Comparison of ENCODE assay signal across 28 cellular contexts in genomic region chr1:234205966-234206365, GRCh38.
"Had no signal": no experiment of that assay in that cellular context is flagged by ENCODE, and none has a peak within 500 bp of the region (broad histone marks: within the 10 kb centered on the region; RNA-seq: fewer than 3 reads in every experiment).

No MANE protein-coding gene starts in this region.

- ATAC-seq: activated naive CD8-positive, alpha-beta T cell treated with anti-CD3 and anti-CD28 coated beads, Interleukin-2, amount 50 U/mL, for 24 hours; left lobe of liver; mucosa of descending colon; pancreas; stimulated activated memory B cell treated with anti-CD40 and anti-IgM and Interleukin-4, amounts not matched to agents 10 μg/mL and 1 μg/mL and 100 μg/mL, for 72 hours; upper lobe of right lung had no signal

- H3K36me3 Mint-ChIP-seq: activated naive CD4-positive, alpha-beta T cell treated with anti-CD3 and anti-CD28 coated beads, Interleukin-2, amount 50 U/mL, for 24 hours; stimulated activated memory B cell treated with anti-CD40 and anti-IgM and Interleukin-4, amounts not matched to agents 10 μg/mL and 1 μg/mL and 100 μg/mL, for 72 hours had no signal

- H3K4me3 ChIP-seq: esophagus squamous epithelium, lung, mucosa of descending colon, pancreas, prostate gland, smooth muscle cell, stomach, thyroid gland, upper lobe of right lung had no signal

- H3K4me1 Mint-ChIP-seq: activated naive CD4-positive, alpha-beta T cell treated with anti-CD3 and anti-CD28 coated beads, Interleukin-2, amount 50 U/mL, for 24 hours; activated naive CD8-positive, alpha-beta T cell treated with anti-CD3 and anti-CD28 coated beads, Interleukin-2, amount 50 U/mL, for 24 hours; stimulated activated memory B cell treated with anti-CD40 and anti-IgM and Interleukin-4, amounts not matched to agents 10 μg/mL and 1 μg/mL and 100 μg/mL, for 72 hours had no signal

- H3K27me3 ChIP-seq: pancreas, thyroid gland, upper lobe of right lung had no signal

- H3K4me3 Mint-ChIP-seq: activated naive CD4-positive, alpha-beta T cell treated with anti-CD3 and anti-CD28 coated beads, Interleukin-2, amount 50 U/mL, for 24 hours; activated naive CD8-positive, alpha-beta T cell treated with anti-CD3 and anti-CD28 coated beads, Interleukin-2, amount 50 U/mL, for 24 hours; nephron progenitor cell; stimulated activated memory B cell treated with anti-CD40 and anti-IgM and Interleukin-4, amounts not matched to agents 10 μg/mL and 1 μg/mL and 100 μg/mL, for 72 hours; T-helper 2 cell treated with Interferon-gamma antibody and Interleukin-4, amounts not matched to agents 5 μg/mL and 100 μg/mL, for 36 hours had no signal

- FAIRE-seq: frontal cortex, pancreas had no signal

- H3K27ac ChIP-seq: esophagus squamous epithelium, pancreas, prostate gland, stomach, thyroid gland, upper lobe of right lung had no signal

- H3K9me3 ChIP-seq: esophagus squamous epithelium, mucosa of descending colon, pancreas, prostate gland, stomach, thyroid gland, upper lobe of right lung had no signal

- DNase-seq: activated CD4-positive, alpha-beta T cell treated with anti-CD3 and anti-CD28 coated beads for 4 hours; activated CD4-positive, alpha-beta T cell treated with anti-CD3 and anti-CD28 coated beads, Interleukin-2, amount 50 U/mL, for 48 hours; activated CD4-positive, CD25-positive, alpha-beta regulatory T cell; activated CD8-positive, alpha-beta memory T cell treated with anti-CD3 and anti-CD28 coated beads for 24 hours; activated gamma-delta T cell; activated naive CD8-positive, alpha-beta T cell treated with anti-CD3 and anti-CD28 coated beads, Interleukin-2, amount 50 U/mL, for 24 hours; activated T-cell treated with anti-CD3 and anti-CD28 coated beads, Interleukin-2, amount 50 U/mL, for 1 hour; amygdala; esophagus squamous epithelium; kidney glomerular epithelial cell; mucosa of descending colon; nephron progenitor cell; pancreas; stimulated activated CD4-positive, alpha-beta T cell treated with anti-CD3 and anti-CD28 coated beads, Interleukin-1b, Interleukin-23, amount 100 ng/mL, for 48 hours; stimulated activated CD4-positive, alpha-beta T cell treated with anti-CD3 and anti-CD28 coated beads, Interleukin-4, amount 100 ng/mL, for 4 hours; stimulated activated CD8-positive, alpha-beta memory T cell treated with anti-CD3 and anti-CD28 coated beads, Interleukin-4, amount 100 ng/mL, for 48 hours; stomach; T-helper 1 cell; thyroid gland; upper lobe of right lung had no signal

- H3K27ac Mint-ChIP-seq: activated naive CD4-positive, alpha-beta T cell treated with anti-CD3 and anti-CD28 coated beads, Interleukin-2, amount 50 U/mL, for 24 hours; activated naive CD8-positive, alpha-beta T cell treated with anti-CD3 and anti-CD28 coated beads, Interleukin-2, amount 50 U/mL, for 24 hours; nephron progenitor cell; stimulated activated memory B cell treated with anti-CD40 and anti-IgM and Interleukin-4, amounts not matched to agents 10 μg/mL and 1 μg/mL and 100 μg/mL, for 72 hours; T-helper 2 cell treated with Interferon-gamma antibody and Interleukin-4, amounts not matched to agents 5 μg/mL and 100 μg/mL, for 36 hours had no signal

- H3K27me3 Mint-ChIP-seq: activated naive CD4-positive, alpha-beta T cell treated with anti-CD3 and anti-CD28 coated beads, Interleukin-2, amount 50 U/mL, for 24 hours; activated naive CD8-positive, alpha-beta T cell treated with anti-CD3 and anti-CD28 coated beads, Interleukin-2, amount 50 U/mL, for 24 hours had no signal

- H3K9me3 Mint-ChIP-seq: activated naive CD4-positive, alpha-beta T cell treated with anti-CD3 and anti-CD28 coated beads, Interleukin-2, amount 50 U/mL, for 24 hours; activated naive CD8-positive, alpha-beta T cell treated with anti-CD3 and anti-CD28 coated beads, Interleukin-2, amount 50 U/mL, for 24 hours; stimulated activated memory B cell treated with anti-CD40 and anti-IgM and Interleukin-4, amounts not matched to agents 10 μg/mL and 1 μg/mL and 100 μg/mL, for 72 hours had no signal

- H3K36me3 ChIP-seq: esophagus squamous epithelium, pancreas, prostate gland, stomach, thyroid gland, upper lobe of right lung had no signal

- H3K4me1 ChIP-seq: esophagus squamous epithelium, pancreas, prostate gland, stomach, thyroid gland, upper lobe of right lung had no signal
